Comparison of ENCODE assay signal across 11 cellular contexts in the genomic region with DNA sequence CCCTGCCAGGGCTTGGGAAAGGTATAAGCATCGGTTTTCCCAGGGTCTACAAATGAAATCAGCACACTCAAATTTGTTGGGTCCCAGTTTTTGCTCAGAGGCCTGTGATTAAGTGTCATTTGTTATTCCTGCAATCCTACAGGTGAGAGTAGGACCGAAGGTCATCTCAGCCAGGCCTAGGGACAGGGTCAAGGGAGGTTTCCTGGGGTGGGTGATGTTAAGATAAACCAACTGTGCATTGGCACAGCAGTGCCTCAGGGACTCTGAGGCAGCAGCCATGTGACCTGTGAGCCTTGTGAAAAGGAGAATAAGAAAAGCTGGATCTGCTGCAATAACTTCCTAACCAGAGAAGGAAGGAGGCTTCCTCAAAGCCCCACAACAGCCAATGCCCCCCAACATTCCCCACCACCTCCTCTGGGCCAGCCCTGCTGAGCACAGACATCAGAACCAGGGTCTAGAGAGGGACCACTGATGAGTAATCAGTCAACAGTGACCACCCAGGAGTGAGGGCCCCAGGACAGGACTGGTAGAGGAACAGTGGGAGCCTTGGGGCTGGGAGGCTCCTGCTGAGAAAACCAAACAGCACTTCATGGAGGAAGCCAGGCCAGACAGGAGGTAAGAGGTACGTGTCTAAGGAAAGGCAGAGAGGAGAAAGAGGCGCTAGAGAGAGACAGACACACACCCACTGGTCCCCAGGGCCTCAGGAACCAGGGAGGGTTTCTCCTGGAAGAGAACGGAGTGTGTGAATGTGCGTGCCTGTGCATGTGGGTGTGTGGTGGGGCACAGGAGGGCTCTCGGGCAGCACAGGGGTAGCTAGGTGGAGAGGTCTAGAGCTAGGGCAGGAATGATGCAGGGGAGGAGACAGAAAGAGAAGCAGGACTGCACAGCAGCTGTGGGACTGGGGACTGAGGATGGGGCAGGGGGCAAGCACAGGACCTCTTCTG.
A peak's percentile ranks its signal among the peaks of the same experiment; 100 is the strongest.
DNase-seq lines count a peak whose midpoint lies in the region; ATAC-seq and TF ChIP-seq lines count a peak whose summit lies in the region.
"Had no signal": no experiment of that assay in that cellular context is flagged by ENCODE, and none has a peak within 500 bp of the region (broad histone marks: within the 10 kb centered on the region; RNA-seq: fewer than 3 reads in every experiment).

No MANE protein-coding gene starts in this region.

- no peak overlapping the region for H3K4me3 ChIP-seq in muscle layer of duodenum (ENCODE audit: low read depth in 1 of 2, low read length in 2 of 2)
- no peak overlapping the region for H3K4me3 ChIP-seq in trophoblast cell (ENCODE audit: low read depth, low read length)
- H3K4me3 ChIP-seq: breast epithelium had no signal

- no CpG with 5 or more reads among the region's 7 CpGs for WGBS in trophoblast cell (ENCODE audit: extremely low coverage, insufficient coverage, insufficient read length)

- no peak overlapping the region for H3K9ac ChIP-seq in trophoblast cell (ENCODE audit: low read length)

- no peak overlapping the region for H3K18ac ChIP-seq in trophoblast cell (ENCODE audit: low read length)

- peak; percentile 13 for ATAC-seq in GM21381 (IDR thresholded peaks at IDR 0.05; ENCODE audit: unreplicated experiment)

- H2BK120ac ChIP-seq in trophoblast cell (ENCODE audit: insufficient read depth, low read length, poor library complexity): no peak overlapping the region

- no peaks in the 10 kb centered on the region for H3K9me3 ChIP-seq in muscle layer of duodenum (ENCODE audit: control insufficient read depth in 1 of 2, low read length in 2 of 2)
- H3K9me3 ChIP-seq in trophoblast cell (ENCODE audit: insufficient read depth, low read depth, low read length): peaks cover 2% of the 10 kb centered on the region
- H3K9me3 ChIP-seq: breast epithelium had no signal

- peaks cover 17 to 33% of the 10 kb centered on the region in 2 donors for H3K36me3 Mint-ChIP-seq in CD14-positive monocyte
- H3K36me3 Mint-ChIP-seq in activated naive CD8-positive, alpha-beta T cell: peaks cover 3% of the 10 kb centered on the region

- no peak overlapping the region for H3K4ac ChIP-seq in trophoblast cell (ENCODE audit: low read depth, low read length)

- H3K36me3 ChIP-seq in muscle layer of duodenum (ENCODE audit: control insufficient read depth in 1 of 2, insufficient read depth in 2 of 2, low read length in 2 of 2): no peaks in the 10 kb centered on the region
- H3K36me3 ChIP-seq in trophoblast cell (ENCODE audit: control insufficient read depth in 1 of 2, insufficient read depth in 2 of 2, low read length in 2 of 2): no peaks in the 10 kb centered on the region
- H3K36me3 ChIP-seq: breast epithelium had no signal

- H3K27me3 ChIP-seq in muscle layer of duodenum (ENCODE audit: low read depth, low read length): no peaks in the 10 kb centered on the region
- no peaks in the 10 kb centered on the region for H3K27me3 ChIP-seq in trophoblast cell (ENCODE audit: insufficient read depth, low read length)
- H3K27me3 ChIP-seq: breast epithelium had no signal

- H4K91ac ChIP-seq in trophoblast cell (ENCODE audit: low read depth, low read length): no peak overlapping the region

- H2AFZ ChIP-seq in trophoblast cell (ENCODE audit: insufficient read depth, low read length, poor library complexity): no peak overlapping the region

- peaks cover 0 to 2% (median 0%) of the 10 kb centered on the region in 7 donors for H3K9me3 Mint-ChIP-seq in CD14-positive monocyte
- H3K9me3 Mint-ChIP-seq in activated naive CD8-positive, alpha-beta T cell (ENCODE audit: low read depth): no peaks in the 10 kb centered on the region

- peaks cover 9 to 67% of the 10 kb centered on the region in 2 donors for H3K4me1 ChIP-seq in muscle layer of duodenum (ENCODE audit: control insufficient read depth in 1 of 2, insufficient read depth in 2 of 2, low read length in 2 of 2)
- H3K4me1 ChIP-seq in trophoblast cell (ENCODE audit: control insufficient read depth in 1 of 2, insufficient read depth in 2 of 2, low read length in 2 of 2): peaks cover 3 to 4% of the 10 kb centered on the region in 2 experiments

- H3K4me1 Mint-ChIP-seq in CD14-positive monocyte: peaks cover 60% of the 10 kb centered on the region
- H3K4me1 Mint-ChIP-seq in activated naive CD8-positive, alpha-beta T cell (ENCODE audit: low read depth): peaks cover 47% of the 10 kb centered on the region

- no peak overlapping the region for H4K12ac ChIP-seq in trophoblast cell (ENCODE audit: low read depth, low read length)

- DNase-seq in CD14-positive monocyte (ENCODE audit: low spot score) (no peak), NCI-H1930 (lab: John Stamatoyannopoulos, UW) (no peak), NAMALWA (ENCODE audit: low spot score) (no peak), SKM-1 (lab: John Stamatoyannopoulos, UW; ENCODE audit: unreplicated experiment) (no peak), trophoblast cell (no peak)
- DNase-seq: NCI-H1436 treated with DMSO at 0.1 percent for 48 hours; stimulated activated CD4-positive, alpha-beta T cell treated with anti-CD3 and anti-CD28 coated beads, Interleukin-1b, Interleukin-23, amount 100 ng/mL, for 48 hours had no signal

- no peak overlapping the region for H3K14ac ChIP-seq in trophoblast cell (ENCODE audit: low read length)

- no peak overlapping the region for H2BK12ac ChIP-seq in trophoblast cell (ENCODE audit: low read length)

- no peak overlapping the region for H2BK5ac ChIP-seq in trophoblast cell (ENCODE audit: low read depth, low read length, poor library complexity)

- no peak for TF ChIP-seq CTCF in CD14-positive monocyte (IDR thresholded peaks at IDR 0.05)

- peaks cover 0 to 3% (median 0%) of the 10 kb centered on the region in 3 donors for H3K27me3 Mint-ChIP-seq in CD14-positive monocyte (ENCODE audit: low read depth in 3 of 3)
- H3K27me3 Mint-ChIP-seq in activated naive CD8-positive, alpha-beta T cell: no peaks in the 10 kb centered on the region

- no peak overlapping the region for H3K23ac ChIP-seq in trophoblast cell (ENCODE audit: low read length)

- intact Hi-C loops in CD14-positive monocyte (cut with micrococcal nuclease): loop anchor here in 1 of 2 donors (5.0 kb wide), 2 partner anchors 39 to 61 kb away; no protein-coding TSS in a partner anchor

- H3K27ac ChIP-seq in muscle layer of duodenum (ENCODE audit: low read length): peak overlapping the region; percentile 20
- H3K27ac ChIP-seq in trophoblast cell (ENCODE audit: low read depth, low read length): no peak overlapping the region
- H3K27ac ChIP-seq: breast epithelium had no signal

- H3K4me3 Mint-ChIP-seq in CD14-positive monocyte: peak overlapping the region; percentile 42 to 70
- H3K4me3 Mint-ChIP-seq in activated naive CD8-positive, alpha-beta T cell: peak overlapping the region; percentile 67

- no peak overlapping the region for H3K4me2 ChIP-seq in trophoblast cell (ENCODE audit: low read length)

- no peak overlapping the region for H4K8ac ChIP-seq in trophoblast cell (ENCODE audit: low read depth, low read length)

- H3K27ac Mint-ChIP-seq in CD14-positive monocyte: peak overlapping the region; percentile 77 to 95 (median 92)
- H3K27ac Mint-ChIP-seq in activated naive CD8-positive, alpha-beta T cell: peak overlapping the region; percentile 83

- H3K79me2 ChIP-seq in trophoblast cell (ENCODE audit: control insufficient read depth, insufficient read depth, low read length, poor library complexity): no peaks in the 10 kb centered on the region

- no peaks in the 10 kb centered on the region for H3K79me1 ChIP-seq in trophoblast cell (ENCODE audit: low read length)

- H2AK5ac ChIP-seq in trophoblast cell (ENCODE audit: low read length): no peak overlapping the region
